ENCODE assay signal across 8 cellular contexts in the genomic region with DNA sequence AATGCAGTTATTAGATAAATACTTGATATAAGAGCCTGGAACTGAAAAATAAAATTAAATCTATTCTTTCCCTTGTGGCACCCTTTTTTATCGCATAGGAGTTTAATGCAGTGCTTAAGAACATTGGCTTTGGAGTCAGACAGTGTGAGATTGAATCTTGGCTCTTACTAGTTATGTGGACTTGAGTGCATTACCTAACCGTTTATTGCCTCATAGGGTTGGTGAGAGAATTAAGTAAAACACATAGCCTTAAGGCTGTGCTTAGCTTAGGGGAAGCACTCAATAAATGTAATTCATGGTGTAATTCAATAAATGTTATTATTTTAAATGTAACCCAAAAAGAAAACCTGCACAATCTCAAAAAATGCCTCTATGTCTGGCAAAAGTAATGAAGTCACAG. TPM values are rescaled to one million over a fixed set of nuclear protein-coding genes. Genes with fewer than 3 reads are reported as not detected.
DNase-seq lines count a peak whose midpoint lies in the region; ATAC-seq and TF ChIP-seq lines count a peak whose summit lies in the region.

No MANE protein-coding gene starts in this region.

- H3K27me3 Mint-ChIP-seq in activated naive CD4-positive, alpha-beta T cell treated with anti-CD3 and anti-CD28 coated beads for 36 hours (ENCODE audit: low read depth): peaks cover 7% of the 10 kb centered on the region
- H3K27me3 Mint-ChIP-seq in T-helper 1 cell treated with Interleukin-12 subunit alpha and Interleukin-12 subunit beta and Interleukin-4 antibody, amounts not matched to agents 30 μg/mL and 1 μg/mL, for 36 hours (ENCODE audit: low read depth): peaks cover 22% of the 10 kb centered on the region

- CTCF ChIA-PET in activated naive CD4-positive, alpha-beta T cell treated with anti-CD3 and anti-CD28 coated beads for 36 hours (lab: Charles Lee): interaction anchor here (0.9 to 10.2 kb wide), 8 partner anchors 13 to 136 kb away, joined by 3 to 388 read pairs (median 6); no protein-coding TSS in a partner anchor

- TF ChIP-seq POLR2A in vagina (IDR thresholded peaks at IDR 0.05): no peak

- H3K4me3 ChIP-seq in fibroblast of villous mesenchyme (ENCODE audit: low read depth, low read length): no peak overlapping the region
- peak overlapping the region in 1 of 2 donors; percentile 64 for H3K4me3 ChIP-seq in vagina

- DNase-seq in activated naive CD4-positive, alpha-beta T cell treated with anti-CD3 and anti-CD28 coated beads for 36 hours: no peak
- no peak for DNase-seq in activated naive CD4-positive, alpha-beta T cell treated with Interleukin-2 at 50 U/mL for 16 hours
- DNase-seq in fibroblast of villous mesenchyme (ENCODE audit: low read depth) (peak; percentile 78), vagina (ENCODE audit: extremely low spot score in 2 of 2) (no peak)
- no peak for DNase-seq in stimulated activated CD4-positive, alpha-beta T cell treated with anti-CD3 and anti-CD28 coated beads, Interleukin-4, amount 100 ng/mL, for 4 hours

- peak overlapping the region; percentile 86 for H3K4me3 Mint-ChIP-seq in activated naive CD4-positive, alpha-beta T cell treated with anti-CD3 and anti-CD28 coated beads for 36 hours
- H3K4me3 Mint-ChIP-seq in T-helper 1 cell treated with Interleukin-12 subunit alpha and Interleukin-12 subunit beta and Interleukin-4 antibody, amounts not matched to agents 30 μg/mL and 1 μg/mL, for 36 hours: peak overlapping the region; percentile 91

- intact Hi-C loops in activated naive CD4-positive, alpha-beta T cell treated with anti-CD3 and anti-CD28 coated beads for 36 hours (cut with micrococcal nuclease): loop anchor here (10.0 kb wide), 1 partner anchor 281 kb away; no protein-coding TSS in a partner anchor
- intact Hi-C loops in vagina (cut with DNase I): loop anchor here (10.0 kb wide), 2 partner anchors 59 to 249 kb away; no protein-coding TSS in a partner anchor

- no peaks in the 10 kb centered on the region for H3K9me3 ChIP-seq in vagina

- no peaks in the 10 kb centered on the region for H3K27me3 ChIP-seq in vagina

- peaks cover 40% of the 10 kb centered on the region for H3K4me1 Mint-ChIP-seq in activated naive CD4-positive, alpha-beta T cell treated with anti-CD3 and anti-CD28 coated beads for 36 hours (ENCODE audit: low read depth)
- H3K4me1 Mint-ChIP-seq in T-helper 1 cell treated with Interleukin-12 subunit alpha and Interleukin-12 subunit beta and Interleukin-4 antibody, amounts not matched to agents 30 μg/mL and 1 μg/mL, for 36 hours (ENCODE audit: low read depth): peaks cover 44% of the 10 kb centered on the region

- H3K27ac Mint-ChIP-seq in activated naive CD4-positive, alpha-beta T cell treated with anti-CD3 and anti-CD28 coated beads for 36 hours: peak overlapping the region; percentile 93
- H3K27ac Mint-ChIP-seq in T-helper 1 cell treated with Interleukin-12 subunit alpha and Interleukin-12 subunit beta and Interleukin-4 antibody, amounts not matched to agents 30 μg/mL and 1 μg/mL, for 36 hours: peak overlapping the region; percentile 97

- no peaks in the 10 kb centered on the region for H3K9me3 Mint-ChIP-seq in activated naive CD4-positive, alpha-beta T cell treated with anti-CD3 and anti-CD28 coated beads for 36 hours
- no peaks in the 10 kb centered on the region for H3K9me3 Mint-ChIP-seq in T-helper 1 cell treated with Interleukin-12 subunit alpha and Interleukin-12 subunit beta and Interleukin-4 antibody, amounts not matched to agents 30 μg/mL and 1 μg/mL, for 36 hours

- peaks cover 43% of the 10 kb centered on the region for H3K4me1 ChIP-seq in vagina

- peak overlapping the region; percentile 92 for H3K27ac ChIP-seq in vagina

- TF ChIP-seq CTCF in fibroblast of villous mesenchyme (IDR thresholded peaks at IDR 0.05; ENCODE audit: insufficient read depth, low read depth, low read length) (no peak), vagina (IDR thresholded peaks at IDR 0.05) (no peak)

- ATAC-seq in GM21825 (IDR thresholded peaks at IDR 0.05; ENCODE audit: unreplicated experiment): no peak
- ATAC-seq in HG03460 (IDR thresholded peaks at IDR 0.05; ENCODE audit: unreplicated experiment): no peak

- H3K36me3 Mint-ChIP-seq in activated naive CD4-positive, alpha-beta T cell treated with anti-CD3 and anti-CD28 coated beads for 36 hours (ENCODE audit: low read depth): peaks cover 2% of the 10 kb centered on the region
- peaks cover 41% of the 10 kb centered on the region for H3K36me3 Mint-ChIP-seq in T-helper 1 cell treated with Interleukin-12 subunit alpha and Interleukin-12 subunit beta and Interleukin-4 antibody, amounts not matched to agents 30 μg/mL and 1 μg/mL, for 36 hours (ENCODE audit: low read depth)

- no peaks in the 10 kb centered on the region for H3K36me3 ChIP-seq in vagina

RNA-seq across cellular contexts. Expression of gene STK17A, which starts 2.6 kb away (rescaled TPM):
- total RNA-seq in activated naive CD4-positive, alpha-beta T cell treated with anti-CD3 and anti-CD28 coated beads for 36 hours: 10 to 100 TPM; 48.9 to 52.8 TPM
- total RNA-seq in fibroblast of villous mesenchyme (50.6 and 91.1 TPM in 2 replicates), vagina (16.7 TPM)
